In the genomic region with DNA sequence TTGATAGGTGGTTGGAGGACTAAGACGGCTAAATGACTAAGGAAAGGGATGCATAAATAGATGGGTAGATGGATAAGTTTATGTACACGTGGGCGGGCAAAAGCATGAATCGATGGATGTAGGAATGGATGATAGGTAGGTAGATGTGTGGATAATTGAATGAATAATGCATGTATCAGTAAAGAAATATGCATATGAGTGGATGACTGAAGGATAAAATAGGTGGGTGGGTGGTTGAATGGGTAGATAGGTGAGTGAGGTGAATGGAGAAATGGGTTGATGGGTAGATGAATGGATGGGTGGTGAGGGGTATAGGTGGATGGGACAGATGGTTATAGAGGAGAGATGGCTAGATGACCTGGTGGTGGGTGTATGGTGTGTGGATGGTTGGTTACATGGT, we compare ENCODE assay signal across 1 cellular context.
TF ChIP-seq lines count a peak whose summit lies in the region.

No MANE protein-coding gene starts in this region.

TF ChIP-seq in H1, 55 proteins besides CTCF, POLR2A, EP300 and RAD21:
- no peak for TF ChIP-seq ATF3 (IDR thresholded peaks at IDR 0.05; ENCODE audit: insufficient read depth, low read depth, low read length)
- TF ChIP-seq TAF7 (optimal IDR thresholded peaks at IDR 0.05; ENCODE audit: borderline replicate concordance, low read depth, low read length) = no peak
- TF ChIP-seq RXRA (IDR thresholded peaks at IDR 0.05; ENCODE audit: insufficient read depth, low read depth, low read length) = no peak
- no peak for TF ChIP-seq ATF2 (IDR thresholded peaks at IDR 0.05; ENCODE audit: low read length)
- no peak for TF ChIP-seq TCF12 (IDR thresholded peaks at IDR 0.05; ENCODE audit: low read depth, low read length)
- TF ChIP-seq BACH1 (IDR thresholded peaks at IDR 0.05; ENCODE audit: low read length) = no peak
- TF ChIP-seq, protein P1, sequence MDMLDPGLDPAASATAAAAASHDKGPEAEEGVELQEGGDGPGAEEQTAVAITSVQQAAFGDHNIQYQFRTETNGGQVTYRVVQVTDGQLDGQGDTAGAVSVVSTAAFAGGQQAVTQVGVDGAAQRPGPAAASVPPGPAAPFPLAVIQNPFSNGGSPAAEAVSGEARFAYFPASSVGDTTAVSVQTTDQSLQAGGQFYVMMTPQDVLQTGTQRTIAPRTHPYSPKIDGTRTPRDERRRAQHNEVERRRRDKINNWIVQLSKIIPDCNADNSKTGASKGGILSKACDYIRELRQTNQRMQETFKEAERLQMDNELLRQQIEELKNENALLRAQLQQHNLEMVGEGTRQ (IDR thresholded peaks at IDR 0.05; ENCODE audit: low read length) = no peak
- TF ChIP-seq POU5F1 (IDR thresholded peaks at IDR 0.05; ENCODE audit: low read depth, low read length) = no peak
- TF ChIP-seq GABPA (IDR thresholded peaks at IDR 0.05; ENCODE audit: borderline replicate concordance, insufficient read depth, low read length) = no peak
- TF ChIP-seq NANOG (IDR thresholded peaks at IDR 0.05; ENCODE audit: insufficient read depth, low read depth, low read length, poor library complexity, severe bottlenecking) = no peak
- TF ChIP-seq CBX8 (IDR thresholded peaks at IDR 0.05; ENCODE audit: borderline replicate concordance, low read depth, low read length) = no peak
- no peak for TF ChIP-seq CBX5 (IDR thresholded peaks at IDR 0.05; ENCODE audit: low read depth, low read length)
